Comparison of ENCODE assay signal across 9 cellular contexts in the genomic region with DNA sequence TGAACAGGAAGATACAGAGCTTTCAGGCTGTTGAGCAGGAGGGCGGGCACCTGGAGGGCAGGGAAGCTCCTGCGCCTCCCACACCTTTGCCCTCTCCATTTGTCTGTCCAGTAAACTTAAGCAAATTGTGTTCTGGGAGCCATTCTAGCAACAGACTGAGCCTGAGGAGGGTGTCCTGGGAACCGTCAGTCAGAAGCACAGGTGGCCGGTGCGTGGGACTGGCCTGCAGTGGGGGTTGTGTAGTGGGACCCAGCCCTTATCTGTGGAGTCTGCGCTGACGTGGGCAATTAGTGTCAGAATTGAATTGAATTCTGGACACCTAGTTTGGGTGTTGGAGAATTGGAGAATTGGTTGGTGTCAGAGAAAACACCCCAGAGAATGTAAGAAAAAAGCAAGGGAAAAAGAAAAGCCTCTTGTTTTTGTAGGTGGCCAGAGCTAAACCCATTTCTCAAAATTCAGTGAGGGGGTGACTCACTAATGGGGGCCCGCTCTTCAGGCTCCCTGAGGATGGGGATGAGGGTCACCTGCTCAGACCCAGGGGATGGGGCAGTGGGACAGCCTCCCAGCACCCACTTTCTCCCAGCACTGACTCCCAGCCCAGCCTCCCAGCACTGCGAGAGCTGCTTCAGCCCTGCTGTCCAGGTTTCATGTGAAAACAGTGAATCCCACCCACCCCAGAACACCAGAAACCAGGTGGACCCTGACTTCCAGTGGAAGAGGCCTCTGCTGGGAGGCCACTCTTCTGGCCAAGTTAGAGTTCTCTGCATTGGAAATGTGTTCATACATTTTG.
"Had no signal": no experiment of that assay in that cellular context is flagged by ENCODE, and none has a peak within 500 bp of the region (broad histone marks: within the 10 kb centered on the region; RNA-seq: fewer than 3 reads in every experiment).

No MANE protein-coding gene starts in this region.

- H3K27ac ChIP-seq: GM23248, HL-60 had no signal

- H3K4me3 ChIP-seq: GM23248, HAP-1 had no signal

- H3K4me3 Mint-ChIP-seq: HFFc6, IgD-negative memory B cell had no signal

- H3K4me1 ChIP-seq: HAP-1 had no signal

- DNase-seq: GM23248, GOT3, H7, HFFc6 had no signal

- H3K36me3 ChIP-seq: HAP-1 had no signal

- H3K27ac Mint-ChIP-seq: HFFc6, IgD-negative memory B cell had no signal

- H3K36me3 Mint-ChIP-seq: IgD-negative memory B cell had no signal

- ATAC-seq: HCT116, HepG2 had no signal

- H3K9me3 ChIP-seq: HAP-1 had no signal

- H2AFZ ChIP-seq: GM23248 had no signal

- H3K4me1 Mint-ChIP-seq: IgD-negative memory B cell had no signal
